ENCODE assay signal across 8 cellular contexts in the genomic region with DNA sequence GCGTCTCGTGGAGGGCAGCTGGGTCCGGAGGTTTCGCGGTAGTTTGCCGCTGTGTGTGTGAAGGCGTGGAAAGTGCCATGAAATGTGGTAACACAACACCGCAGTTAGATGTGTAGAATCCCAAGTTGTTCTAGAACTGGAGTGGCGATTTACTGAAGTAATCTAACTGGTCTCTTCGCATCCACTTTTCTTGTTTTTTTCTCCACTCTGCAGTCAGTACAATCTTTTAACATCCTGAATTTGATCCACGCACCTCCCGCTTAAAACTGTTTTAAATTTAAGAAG. TPM values are rescaled to one million over a fixed set of nuclear protein-coding genes. Genes with fewer than 3 reads are reported as not detected.
DNase-seq lines count a peak whose midpoint lies in the region; TF ChIP-seq lines count a peak whose summit lies in the region.

No MANE protein-coding gene starts in this region.

- H3K27ac ChIP-seq in OCI-LY3 (ENCODE audit: low read length) (peak overlapping the region; percentile 40), endodermal cell (ENCODE audit: low read depth, low read length) (peak overlapping the region; percentile 37)

- H3K27me3 Mint-ChIP-seq in endodermal cell (ENCODE audit: insufficient read depth) (no peaks in the 10 kb centered on the region), osteocyte (ENCODE audit: unreplicated experiment) (no peaks in the 10 kb centered on the region)

- peak overlapping the region; percentile 99 for H3K4me2 ChIP-seq in OCI-LY3 (ENCODE audit: low read length)

- WGBS in endodermal cell (ENCODE audit: insufficient coverage in 1 of 2, insufficient read length in 1 of 2), 2 experiments, result 0 to 1% methylated on average over 5 to 12 of the region's 12 CpGs

- H4K20me1 ChIP-seq in OCI-LY3 (ENCODE audit: insufficient read depth, low read length), result no peaks in the 10 kb centered on the region

- DNase-seq in GM06990 (ENCODE audit: extremely low read depth, insufficient read length) (no peak), endodermal cell (no peak), osteocyte (ENCODE audit: extremely low spot score, unreplicated experiment) (no peak), GM19240 (ENCODE audit: insufficient read length, low spot score) (no peak), NCI-H524 (lab: John Stamatoyannopoulos, UW) (no peak), NCI-H510A treated with DMSO at 0.1 percent for 48 hours (lab: John Stamatoyannopoulos, UW) (no peak), HPDE6-E6E7 (ENCODE audit: extremely low spot score) (no peak)

- TF ChIP-seq CTCF in GM06990 (IDR thresholded peaks at IDR 0.05; ENCODE audit: insufficient read depth, low read length, poor library complexity, severe bottlenecking) (no peak), OCI-LY3 (IDR thresholded peaks at IDR 0.05; ENCODE audit: low read depth, low read length) (no peak), endodermal cell (conservative IDR thresholded peaks at IDR 0.05) (no peak), osteocyte (IDR thresholded peaks at IDR 0.05) (no peak)

- peak overlapping the region; percentile 76 for H2AFZ ChIP-seq in OCI-LY3 (ENCODE audit: low read depth, low read length)

- H3K9me3 Mint-ChIP-seq in endodermal cell, result peaks cover 20% of the 10 kb centered on the region
- no peaks in the 10 kb centered on the region for H3K9me3 Mint-ChIP-seq in osteocyte (ENCODE audit: unreplicated experiment)

- H3K9me3 ChIP-seq in OCI-LY3 (ENCODE audit: insufficient read depth, low read length) (no peaks in the 10 kb centered on the region), endodermal cell (ENCODE audit: control insufficient read depth, low read length) (peaks cover 13% of the 10 kb centered on the region)

- peak overlapping the region; percentile 94 for H3K4me3 ChIP-seq in GM06990 (replicated peaks; ENCODE audit: low read depth, low read length)
- H3K4me3 ChIP-seq in OCI-LY3 (ENCODE audit: low read length), result peak overlapping the region; percentile 95
- peak overlapping the region; percentile 94 for H3K4me3 ChIP-seq in endodermal cell (ENCODE audit: low read length)

- H3K79me2 ChIP-seq in OCI-LY3 (ENCODE audit: low read length), result peaks cover 58% of the 10 kb centered on the region

- H3K27ac Mint-ChIP-seq in endodermal cell (peak overlapping the region; percentile 99), osteocyte (ENCODE audit: unreplicated experiment) (peak overlapping the region; percentile 97)

- no peaks in the 10 kb centered on the region; the same call in 1 of the 2 replicates for H3K36me3 ChIP-seq in GM06990 (ENCODE audit: control insufficient read depth, insufficient read depth, low read length)
- H3K36me3 ChIP-seq in OCI-LY3 (replicated peaks; ENCODE audit: low read depth, low read length), result peaks cover 12% of the 10 kb centered on the region
- H3K36me3 ChIP-seq in endodermal cell (ENCODE audit: control insufficient read depth, insufficient read depth, low read length), result peaks cover 10% of the 10 kb centered on the region

- H3K36me3 Mint-ChIP-seq in endodermal cell (ENCODE audit: low read depth), result peaks cover 23% of the 10 kb centered on the region
- peaks cover 5% of the 10 kb centered on the region for H3K36me3 Mint-ChIP-seq in osteocyte (ENCODE audit: unreplicated experiment)

- peak overlapping the region; percentile 86 for H3K9ac ChIP-seq in OCI-LY3 (ENCODE audit: low read length)
- H3K9ac ChIP-seq in endodermal cell (ENCODE audit: extremely low read depth, low read length, poor library complexity, severe bottlenecking), result peak overlapping the region; percentile 95

- H3K27me3 ChIP-seq in GM06990 (replicated peaks; ENCODE audit: control insufficient read depth, insufficient read depth, low read length), result no peaks in the 10 kb centered on the region
- no peaks in the 10 kb centered on the region for H3K27me3 ChIP-seq in OCI-LY3 (ENCODE audit: low read depth, low read length)
- H3K27me3 ChIP-seq in endodermal cell (ENCODE audit: control insufficient read depth, insufficient read depth, low read length, poor library complexity, severe bottlenecking), result no peaks in the 10 kb centered on the region

- H3K4me1 ChIP-seq in OCI-LY3 (ENCODE audit: low read length) (peaks cover 15% of the 10 kb centered on the region), endodermal cell (ENCODE audit: control insufficient read depth, insufficient read depth, low read length) (no peaks in the 10 kb centered on the region)

- peak overlapping the region; percentile 99 for H3K4me3 Mint-ChIP-seq in endodermal cell
- peak overlapping the region; percentile 78 for H3K4me3 Mint-ChIP-seq in osteocyte (ENCODE audit: unreplicated experiment)

- H3K4me1 Mint-ChIP-seq in endodermal cell (peaks cover 15% of the 10 kb centered on the region), osteocyte (ENCODE audit: unreplicated experiment) (peaks cover 27% of the 10 kb centered on the region)

RNA-seq across cellular contexts. Expression of a gene that starts 0.5 kb away (rescaled TPM):
- total RNA-seq in endodermal cell (10 to 100 TPM; 42.6 to 51.1 TPM), osteocyte (17.2 and 19.3 TPM in 2 replicates)
- polyA plus RNA-seq in endodermal cell (2013, experiment 1 of 2), result 27.9 TPM
- 27.2 TPM for polyA plus RNA-seq in endodermal cell (2013, experiment 2 of 2)

RNA-seq across cellular contexts. Expression of a gene that starts 0.7 kb away (rescaled TPM):
- total RNA-seq in endodermal cell, result 10 to 100 TPM; 19.6 to 23.0 TPM
- polyA plus RNA-seq in endodermal cell (2013, experiment 1 of 2), result 16.7 TPM
- polyA plus RNA-seq in endodermal cell (2013, experiment 2 of 2), result 14.5 TPM
- total RNA-seq in osteocyte, result 17.4 and 22.2 TPM in 2 replicates
